Comparison of ENCODE assay signal across 8 cellular contexts in genomic region chrX:136880452-136881013, GRCh38. TPM values are rescaled to one million over a fixed set of nuclear protein-coding genes. Genes with fewer than 3 reads are reported as not detected.
DNase-seq lines count a peak whose midpoint lies in the region; ATAC-seq and TF ChIP-seq lines count a peak whose summit lies in the region.

RBMX (minus strand) TSS chrX:136880725; CDS start chrX:136879427, 1,298 bp downstream.

- peaks cover 0 to 30% (median 0%) of the 10 kb centered on the region in 3 donors for H3K4me1 ChIP-seq in gastroesophageal sphincter

- peak within 1 kb of the TSS; percentile 91 to 97 (median 94) for H3K27ac ChIP-seq in gastroesophageal sphincter

- TF ChIP-seq EP300 in gastroesophageal sphincter (IDR thresholded peaks at IDR 0.05) = no peak

- peak; percentile 97 to 98 for TF ChIP-seq POLR2A in gastroesophageal sphincter (IDR thresholded peaks at IDR 0.05)

- peak within 1 kb of the TSS; percentile 78 to 91 for H3K4me3 ChIP-seq in gastroesophageal sphincter

- H3K9me3 ChIP-seq in gastroesophageal sphincter = no peaks in the 10 kb centered on the region

- no peaks in the 10 kb centered on the region for H3K27me3 ChIP-seq in gastroesophageal sphincter

- 0 to 46% methylated on average over 5 to 9 of the region's 34 CpGs for WGBS in gastroesophageal sphincter (ENCODE audit: low coverage in 1 of 2), 2 donors

- DNase-seq in GF-D8 (lab: John Stamatoyannopoulos, UW) (peak; percentile 79), HEK293T (ENCODE audit: extremely low spot score) (peak; percentile 93), MV-4-11 (lab: John Stamatoyannopoulos, UW) (peak; percentile 91), SK-MEL-5 (ENCODE audit: low read depth, low spot score) (peak; percentile 92), non-pigmented ciliary epithelial cell (ENCODE audit: low read depth) (peak; percentile 72), superior temporal gyrus (ENCODE audit: extremely low spot score) (peak; percentile 98)
- DNase-seq in activated naive CD4-positive, alpha-beta T cell treated with Interleukin-2 at 50 U/mL for 16 hours = peak; percentile 88

- POLR2A ChIA-PET in HEK293T (lab: Yijun Ruan, JAX) = interaction anchor here (0.5 to 2.4 kb wide), 24 partner anchors 9 to 709 kb away, joined by 3 to 21 read pairs (median 4); no protein-coding TSS in a partner anchor

- ATAC-seq in gastroesophageal sphincter = peak; percentile 96

- in situ Hi-C loops in SK-MEL-5 (cut with HindIII; ENCODE audit: low pct_unique_long_range_greater_than_20kb, low sequenced_read_pairs) = no loop called here

- CTCF ChIA-PET in HEK293T (lab: Yijun Ruan, JAX) = no interaction called here

- TF ChIP-seq CTCF in gastroesophageal sphincter (IDR thresholded peaks at IDR 0.05) = no peak

- peaks cover 0 to 28% of the 10 kb centered on the region in 2 donors for H3K36me3 ChIP-seq in gastroesophageal sphincter

TF ChIP-seq in HEK293T, 16 proteins besides CTCF, POLR2A, EP300 and RAD21:
- TF ChIP-seq ARNT (IDR thresholded peaks at IDR 0.05) (peak; percentile 45; the same call in 1 of the 2 replicates), BHLHE40 (IDR thresholded peaks at IDR 0.05; ENCODE audit: borderline replicate concordance) (no peak), NFRKB (IDR thresholded peaks at IDR 0.05) (peak; percentile 81), L3MBTL2 (conservative IDR thresholded peaks at IDR 0.05) (peak; percentile 53; the same call in 1 of the 2 replicates), ELF4 (IDR thresholded peaks at IDR 0.05) (peak; percentile 95), LEF1 (IDR thresholded peaks at IDR 0.05; ENCODE audit: borderline replicate concordance) (0 out of 2 replicates have a peak, but pooled peaks have one; percentile 36), FOXM1 (IDR thresholded peaks at IDR 0.05; ENCODE audit: borderline replicate concordance) (0 out of 2 replicates have a peak, but pooled peaks have one; percentile 44), FOXK2 (IDR thresholded peaks at IDR 0.05) (no peak)
- TF ChIP-seq, protein P1, sequence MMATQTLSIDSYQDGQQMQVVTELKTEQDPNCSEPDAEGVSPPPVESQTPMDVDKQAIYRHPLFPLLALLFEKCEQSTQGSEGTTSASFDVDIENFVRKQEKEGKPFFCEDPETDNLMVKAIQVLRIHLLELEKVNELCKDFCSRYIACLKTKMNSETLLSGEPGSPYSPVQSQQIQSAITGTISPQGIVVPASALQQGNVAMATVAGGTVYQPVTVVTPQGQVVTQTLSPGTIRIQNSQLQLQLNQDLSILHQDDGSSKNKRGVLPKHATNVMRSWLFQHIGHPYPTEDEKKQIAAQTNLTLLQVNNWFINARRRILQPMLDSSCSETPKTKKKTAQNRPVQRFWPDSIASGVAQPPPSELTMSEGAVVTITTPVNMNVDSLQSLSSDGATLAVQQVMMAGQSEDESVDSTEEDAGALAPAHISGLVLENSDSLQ (IDR thresholded peaks at IDR 0.05) = peak; percentile 99
TF ChIP-seq in HEK293T: peak in this region for 7.

RNA-seq across cellular contexts. Expression of gene RBMX, which starts in this region (rescaled TPM):
- total RNA-seq in SK-MEL-5 (2014; rRNA removed; shearing (Covaris generic)) = 255 and 274 TPM in 2 replicates
- 184 and 229 TPM in 2 replicates for polyA plus RNA-seq in SK-MEL-5 (2015; cell fraction: cytosol; rRNA removed)
- 723 and 972 TPM in 2 replicates for polyA plus RNA-seq in SK-MEL-5 (2015; cell fraction: nucleus; rRNA removed)
- total RNA-seq in gastroesophageal sphincter = 100 to 1,000 TPM; 158 to 329 (median 317) TPM

Comparison
In these comparisons a context has a peak if more than half of its experiments do, and no peak if none do; other contexts are left out.
1. Peak in every context shown above with its lines: DNase-seq, ATAC-seq, H3K4me3 ChIP-seq and H3K27ac ChIP-seq.